Comparison of ENCODE assay signal across 2 cellular contexts in genomic region chr13:99323488-99323887, GRCh38.
TF ChIP-seq lines count a peak whose summit lies in the region.

No MANE protein-coding gene starts in this region.

TF ChIP-seq in SK-N-SH treated with all-trans-retinoic acid at 6 μM for 48 hours, 23 proteins besides CTCF, POLR2A, EP300 and RAD21 (continued from another document):
- no peak for TF ChIP-seq POU6F1 (CRISPR knock-in tag; IDR thresholded peaks at IDR 0.05; ENCODE audit: borderline replicate concordance, low read depth)
- no peak for TF ChIP-seq ZFP3 (CRISPR knock-in tag; IDR thresholded peaks at IDR 0.05)
- no peak for TF ChIP-seq PPARA (CRISPR knock-in tag; IDR thresholded peaks at IDR 0.05; ENCODE audit: borderline replicate concordance)
- TF ChIP-seq ZC3H10 (CRISPR knock-in tag; IDR thresholded peaks at IDR 0.05) = no peak
- TF ChIP-seq, protein P1, sequence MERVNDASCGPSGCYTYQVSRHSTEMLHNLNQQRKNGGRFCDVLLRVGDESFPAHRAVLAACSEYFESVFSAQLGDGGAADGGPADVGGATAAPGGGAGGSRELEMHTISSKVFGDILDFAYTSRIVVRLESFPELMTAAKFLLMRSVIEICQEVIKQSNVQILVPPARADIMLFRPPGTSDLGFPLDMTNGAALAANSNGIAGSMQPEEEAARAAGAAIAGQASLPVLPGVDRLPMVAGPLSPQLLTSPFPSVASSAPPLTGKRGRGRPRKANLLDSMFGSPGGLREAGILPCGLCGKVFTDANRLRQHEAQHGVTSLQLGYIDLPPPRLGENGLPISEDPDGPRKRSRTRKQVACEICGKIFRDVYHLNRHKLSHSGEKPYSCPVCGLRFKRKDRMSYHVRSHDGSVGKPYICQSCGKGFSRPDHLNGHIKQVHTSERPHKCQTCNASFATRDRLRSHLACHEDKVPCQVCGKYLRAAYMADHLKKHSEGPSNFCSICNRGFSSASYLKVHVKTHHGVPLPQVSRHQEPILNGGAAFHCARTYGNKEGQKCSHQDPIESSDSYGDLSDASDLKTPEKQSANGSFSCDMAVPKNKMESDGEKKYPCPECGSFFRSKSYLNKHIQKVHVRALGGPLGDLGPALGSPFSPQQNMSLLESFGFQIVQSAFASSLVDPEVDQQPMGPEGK (CRISPR knock-in tag; IDR thresholded peaks at IDR 0.05; ENCODE audit: borderline replicate concordance) = no peak
- no peak for TF ChIP-seq ZNF70 (CRISPR knock-in tag; IDR thresholded peaks at IDR 0.05)
- TF ChIP-seq ARNTL (CRISPR knock-in tag; IDR thresholded peaks at IDR 0.05; ENCODE audit: borderline replicate concordance, low read depth) = no peak
- TF ChIP-seq CSRNP3 (CRISPR knock-in tag; IDR thresholded peaks at IDR 0.05) = no peak
- no peak for TF ChIP-seq RARB (CRISPR knock-in tag; IDR thresholded peaks at IDR 0.05)
- no peak for TF ChIP-seq BACH2 (CRISPR knock-in tag; IDR thresholded peaks at IDR 0.05; ENCODE audit: borderline replicate concordance)

TF ChIP-seq in GM23338, 12 proteins besides CTCF, POLR2A, EP300 and RAD21 (continued from another document):
- TF ChIP-seq EZH2 (IDR thresholded peaks at IDR 0.05; ENCODE audit: low read depth, unreplicated experiment) (no peak), EZH2phosphoT487 (IDR thresholded peaks at IDR 0.05; ENCODE audit: unreplicated experiment) (no peak)
- TF ChIP-seq, protein P2, sequence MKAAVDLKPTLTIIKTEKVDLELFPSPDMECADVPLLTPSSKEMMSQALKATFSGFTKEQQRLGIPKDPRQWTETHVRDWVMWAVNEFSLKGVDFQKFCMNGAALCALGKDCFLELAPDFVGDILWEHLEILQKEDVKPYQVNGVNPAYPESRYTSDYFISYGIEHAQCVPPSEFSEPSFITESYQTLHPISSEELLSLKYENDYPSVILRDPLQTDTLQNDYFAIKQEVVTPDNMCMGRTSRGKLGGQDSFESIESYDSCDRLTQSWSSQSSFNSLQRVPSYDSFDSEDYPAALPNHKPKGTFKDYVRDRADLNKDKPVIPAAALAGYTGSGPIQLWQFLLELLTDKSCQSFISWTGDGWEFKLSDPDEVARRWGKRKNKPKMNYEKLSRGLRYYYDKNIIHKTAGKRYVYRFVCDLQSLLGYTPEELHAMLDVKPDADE (IDR thresholded peaks at IDR 0.05) = no peak
TF ChIP-seq in GM23338: peak in this region for 0.
